In the genomic region with DNA sequence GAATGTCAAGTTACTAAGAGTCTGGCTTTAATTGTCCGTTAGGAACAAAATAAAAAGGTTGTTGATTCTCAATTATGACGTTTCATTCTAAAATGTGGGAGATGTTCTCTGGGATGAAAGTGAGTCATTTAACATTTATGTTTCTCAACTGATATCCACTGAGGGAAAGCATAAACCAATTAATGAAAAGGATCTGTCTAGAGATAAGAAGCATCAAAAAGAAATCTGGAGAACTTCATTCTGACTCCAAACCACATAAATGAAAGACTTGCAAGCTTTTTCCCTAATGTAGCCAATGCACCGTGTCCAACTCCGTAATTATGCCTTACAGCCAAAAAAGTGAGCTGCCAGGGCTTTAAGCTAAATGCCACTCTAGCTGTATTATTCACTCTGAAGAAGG, we compare ENCODE assay signal across 19 cellular contexts.
A peak's percentile ranks its signal among the peaks of the same experiment; 100 is the strongest.
DNase-seq lines count a peak whose midpoint lies in the region; ATAC-seq and TF ChIP-seq lines count a peak whose summit lies in the region.
"Had no signal": no experiment of that assay in that cellular context is flagged by ENCODE, and none has a peak within 500 bp of the region (broad histone marks: within the 10 kb centered on the region; RNA-seq: fewer than 3 reads in every experiment).

No MANE protein-coding gene starts in this region.

- TF ChIP-seq CTCF in fibroblast of the aortic adventitia (IDR thresholded peaks at IDR 0.05; ENCODE audit: insufficient read depth, low read length): no peak

- peak; percentile 80 for DNase-seq in EL
- DNase-seq in SK-N-DZ (ENCODE audit: low spot score): peak; percentile 74
- peak; percentile 77 for DNase-seq in fibroblast of the aortic adventitia (ENCODE audit: low read depth)
- no peak for DNase-seq in GF-D8 (lab: John Stamatoyannopoulos, UW)
- no peak for DNase-seq in stimulated activated CD4-positive, alpha-beta T cell treated with anti-CD3 and anti-CD28 coated beads, Interleukin-2, amount 100 ng/mL, for 24 hours
- no peak for DNase-seq in activated naive CD4-positive, alpha-beta T cell treated with anti-CD3 and anti-CD28 coated beads, Interleukin-2, amount 50 U/mL, for 16 hours
- DNase-seq: activated CD8-positive, alpha-beta memory T cell treated with anti-CD3 and anti-CD28 coated beads, Interleukin-2, amount 10 ng/mL, durations not matched to agents 7 days and 5 days; caudate nucleus; COR-L47; GOT3; heart right ventricle; NCI-H1930; NCI-H510A treated with DMSO at 0.1 percent for 48 hours; posterior cingulate gyrus; stomach had no signal

- no peak overlapping the region for H3K4me3 ChIP-seq in fibroblast of the aortic adventitia (ENCODE audit: low read depth, low read length)
- H3K4me3 ChIP-seq: heart right ventricle, stomach, vagina had no signal

- ATAC-seq in GM18867 (IDR thresholded peaks at IDR 0.05; ENCODE audit: unreplicated experiment): no peak
- ATAC-seq: activated CD8-positive, alpha-beta memory T cell treated with anti-CD3 and anti-CD28 coated beads, Interleukin-2, amount 10 ng/mL, durations not matched to agents 7 days and 5 days; heart right ventricle; left lobe of liver; WTC11 had no signal

Comparison
In these comparisons a context has a peak if more than half of its experiments do, and no peak if none do; other contexts are left out.
1. DNase-seq: peak in EL (single experiment), SK-N-DZ (single experiment) and fibroblast of the aortic adventitia (single experiment); none in GF-D8 (single experiment), stimulated activated CD4-positive, alpha-beta T cell treated with anti-CD3 and anti-CD28 coated beads, Interleukin-2, amount 100 ng/mL, for 24 hours (0 of 2) and activated naive CD4-positive, alpha-beta T cell treated with anti-CD3 and anti-CD28 coated beads, Interleukin-2, amount 50 U/mL, for 16 hours (single experiment).